1 cellular context compared by ENCODE assay signal in genomic region chr17:32903774-32904673, GRCh38.
TF ChIP-seq lines count a peak whose summit lies in the region.

No MANE protein-coding gene starts in this region.

TF ChIP-seq in K562, 482 proteins besides CTCF, POLR2A, EP300 and RAD21 (continues in another document):
- TF ChIP-seq HMG20A (CRISPR knock-in tag; conservative IDR thresholded peaks at IDR 0.05) (no peak), ZNF3 (CRISPR knock-in tag; IDR thresholded peaks at IDR 0.05) (no peak), RBM17 (IDR thresholded peaks at IDR 0.05; ENCODE audit: borderline replicate concordance, low read depth, low read length) (no peak), DEAF1 (CRISPR knock-in tag; IDR thresholded peaks at IDR 0.05) (no peak), FOSL1 (tag; conservative IDR thresholded peaks at IDR 0.05) (no peak), ZNF584 (CRISPR knock-in tag; IDR thresholded peaks at IDR 0.05; ENCODE audit: low read depth) (0 out of 2 replicates have a peak, but pooled peaks have one; percentile 31), ILF3 (IDR thresholded peaks at IDR 0.05; ENCODE audit: borderline replicate concordance) (no peak), AFF4 (CRISPR knock-in tag; IDR thresholded peaks at IDR 0.05) (no peak), ZC3H8 (IDR thresholded peaks at IDR 0.05) (no peak), JUND (IDR thresholded peaks at IDR 0.05; ENCODE audit: borderline replicate concordance, low read depth, low read length) (no peak), JUND (tag; IDR thresholded peaks at IDR 0.05; ENCODE audit: borderline replicate concordance, low read depth, low read length) (0 out of 3 replicates have a peak, but pooled peaks have one; percentile 3), ERF (CRISPR knock-in tag; IDR thresholded peaks at IDR 0.05) (no peak), GATAD2A (IDR thresholded peaks at IDR 0.05) (no peak), KDM2B (CRISPR knock-in tag; IDR thresholded peaks at IDR 0.05) (no peak), ZNF589 (CRISPR knock-in tag; IDR thresholded peaks at IDR 0.05; ENCODE audit: low read depth) (peak; percentile 40; the same call in 1 of the 2 replicates), NR2C2 (CRISPR knock-in tag; IDR thresholded peaks at IDR 0.05) (no peak), NR2C2 (tag; IDR thresholded peaks at IDR 0.05) (0 out of 2 replicates have a peak, but pooled peaks have one; percentile 22), RBM14 (IDR thresholded peaks at IDR 0.05; ENCODE audit: borderline replicate concordance, insufficient read depth, low read depth, low read length) (no peak), NELFE (IDR thresholded peaks at IDR 0.05; ENCODE audit: insufficient read depth, insufficient read length) (no peak), RFX7 (CRISPR knock-in tag; IDR thresholded peaks at IDR 0.05) (no peak), ELF1 (tag; IDR thresholded peaks at IDR 0.05) (0 out of 2 replicates have a peak, but pooled peaks have one; percentile 26), SMAD4 (CRISPR knock-in tag; conservative IDR thresholded peaks at IDR 0.05) (peak; percentile 49; the same call in 1 of the 2 replicates), ARNT (IDR thresholded peaks at IDR 0.05) (no peak), PHTF2 (CRISPR knock-in tag; IDR thresholded peaks at IDR 0.05) (no peak), CBX5 (IDR thresholded peaks at IDR 0.05; ENCODE audit: borderline replicate concordance, low read depth) (no peak), MAFG (tag; conservative IDR thresholded peaks at IDR 0.05) (no peak), TEAD1 (CRISPR knock-in tag; IDR thresholded peaks at IDR 0.05) (no peak), MYNN (IDR thresholded peaks at IDR 0.05) (no peak), MYNN (CRISPR knock-in tag; IDR thresholded peaks at IDR 0.05) (no peak), NUFIP1 (IDR thresholded peaks at IDR 0.05; ENCODE audit: partially characterized antibody) (no peak), ZNF277 (CRISPR knock-in tag; IDR thresholded peaks at IDR 0.05; ENCODE audit: borderline replicate concordance) (no peak), SRSF9 (IDR thresholded peaks at IDR 0.05; ENCODE audit: borderline replicate concordance, low read depth, low read length) (no peak), ZNF395 (CRISPR knock-in tag; IDR thresholded peaks at IDR 0.05) (peak; percentile 87), ZNF717 (CRISPR knock-in tag; IDR thresholded peaks at IDR 0.05) (no peak), ZNF232 (CRISPR knock-in tag; IDR thresholded peaks at IDR 0.05) (no peak), U2AF1 (optimal IDR thresholded peaks at IDR 0.05; ENCODE audit: low read depth, low read length) (no peak), MYC (IDR thresholded peaks at IDR 0.05; ENCODE audit: low read depth, low read length) (no peak), MYC (CRISPR knock-in tag; IDR thresholded peaks at IDR 0.05; ENCODE audit: borderline replicate concordance, low read depth) (no peak), DMBX1 (CRISPR knock-in tag; IDR thresholded peaks at IDR 0.05; ENCODE audit: borderline replicate concordance) (0 out of 2 replicates have a peak, but pooled peaks have one; percentile 34), UBTF (IDR thresholded peaks at IDR 0.05; ENCODE audit: borderline replicate concordance in 1 of 2, low read depth in 2 of 2, low read length in 2 of 2) (no peak), FOXM1 (IDR thresholded peaks at IDR 0.05; ENCODE audit: low read depth) (no peak), FOXM1 (CRISPR knock-in tag; IDR thresholded peaks at IDR 0.05; ENCODE audit: low read depth) (no peak), ZFP1 (CRISPR knock-in tag; IDR thresholded peaks at IDR 0.05) (no peak), ESRRA (IDR thresholded peaks at IDR 0.05; ENCODE audit: borderline replicate concordance, low read depth) (peak; percentile 21; the same call in 1 of the 2 replicates), SLC30A9 (CRISPR knock-in tag; IDR thresholded peaks at IDR 0.05) (no peak), DPF2 (IDR thresholded peaks at IDR 0.05) (no peak), ZNF785 (CRISPR knock-in tag; IDR thresholded peaks at IDR 0.05) (no peak), RFX1 (IDR thresholded peaks at IDR 0.05) (no peak)
- TF ChIP-seq, protein P1, sequence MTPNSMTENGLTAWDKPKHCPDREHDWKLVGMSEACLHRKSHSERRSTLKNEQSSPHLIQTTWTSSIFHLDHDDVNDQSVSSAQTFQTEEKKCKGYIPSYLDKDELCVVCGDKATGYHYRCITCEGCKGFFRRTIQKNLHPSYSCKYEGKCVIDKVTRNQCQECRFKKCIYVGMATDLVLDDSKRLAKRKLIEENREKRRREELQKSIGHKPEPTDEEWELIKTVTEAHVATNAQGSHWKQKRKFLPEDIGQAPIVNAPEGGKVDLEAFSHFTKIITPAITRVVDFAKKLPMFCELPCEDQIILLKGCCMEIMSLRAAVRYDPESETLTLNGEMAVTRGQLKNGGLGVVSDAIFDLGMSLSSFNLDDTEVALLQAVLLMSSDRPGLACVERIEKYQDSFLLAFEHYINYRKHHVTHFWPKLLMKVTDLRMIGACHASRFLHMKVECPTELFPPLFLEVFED (CRISPR knock-in tag; conservative IDR thresholded peaks at IDR 0.05) = no peak
- TF ChIP-seq, protein P2, sequence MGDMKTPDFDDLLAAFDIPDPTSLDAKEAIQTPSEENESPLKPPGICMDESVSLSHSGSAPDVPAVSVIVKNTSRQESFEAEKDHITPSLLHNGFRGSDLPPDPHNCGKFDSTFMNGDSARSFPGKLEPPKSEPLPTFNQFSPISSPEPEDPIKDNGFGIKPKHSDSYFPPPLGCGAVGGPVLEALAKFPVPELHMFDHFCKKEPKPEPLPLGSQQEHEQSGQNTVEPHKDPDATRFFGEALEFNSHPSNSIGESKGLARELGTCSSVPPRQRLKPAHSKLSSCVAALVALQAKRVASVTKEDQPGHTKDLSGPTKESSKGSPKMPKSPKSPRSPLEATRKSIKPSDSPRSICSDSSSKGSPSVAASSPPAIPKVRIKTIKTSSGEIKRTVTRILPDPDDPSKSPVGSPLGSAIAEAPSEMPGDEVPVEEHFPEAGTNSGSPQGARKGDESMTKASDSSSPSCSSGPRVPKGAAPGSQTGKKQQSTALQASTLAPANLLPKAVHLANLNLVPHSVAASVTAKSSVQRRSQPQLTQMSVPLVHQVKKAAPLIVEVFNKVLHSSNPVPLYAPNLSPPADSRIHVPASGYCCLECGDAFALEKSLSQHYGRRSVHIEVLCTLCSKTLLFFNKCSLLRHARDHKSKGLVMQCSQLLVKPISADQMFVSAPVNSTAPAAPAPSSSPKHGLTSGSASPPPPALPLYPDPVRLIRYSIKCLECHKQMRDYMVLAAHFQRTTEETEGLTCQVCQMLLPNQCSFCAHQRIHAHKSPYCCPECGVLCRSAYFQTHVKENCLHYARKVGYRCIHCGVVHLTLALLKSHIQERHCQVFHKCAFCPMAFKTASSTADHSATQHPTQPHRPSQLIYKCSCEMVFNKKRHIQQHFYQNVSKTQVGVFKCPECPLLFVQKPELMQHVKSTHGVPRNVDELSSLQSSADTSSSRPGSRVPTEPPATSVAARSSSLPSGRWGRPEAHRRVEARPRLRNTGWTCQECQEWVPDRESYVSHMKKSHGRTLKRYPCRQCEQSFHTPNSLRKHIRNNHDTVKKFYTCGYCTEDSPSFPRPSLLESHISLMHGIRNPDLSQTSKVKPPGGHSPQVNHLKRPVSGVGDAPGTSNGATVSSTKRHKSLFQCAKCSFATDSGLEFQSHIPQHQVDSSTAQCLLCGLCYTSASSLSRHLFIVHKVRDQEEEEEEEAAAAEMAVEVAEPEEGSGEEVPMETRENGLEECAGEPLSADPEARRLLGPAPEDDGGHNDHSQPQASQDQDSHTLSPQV (IDR thresholded peaks at IDR 0.05) = peak; percentile 73; the same call in 1 of the 2 replicates
- TF ChIP-seq, protein P3, sequence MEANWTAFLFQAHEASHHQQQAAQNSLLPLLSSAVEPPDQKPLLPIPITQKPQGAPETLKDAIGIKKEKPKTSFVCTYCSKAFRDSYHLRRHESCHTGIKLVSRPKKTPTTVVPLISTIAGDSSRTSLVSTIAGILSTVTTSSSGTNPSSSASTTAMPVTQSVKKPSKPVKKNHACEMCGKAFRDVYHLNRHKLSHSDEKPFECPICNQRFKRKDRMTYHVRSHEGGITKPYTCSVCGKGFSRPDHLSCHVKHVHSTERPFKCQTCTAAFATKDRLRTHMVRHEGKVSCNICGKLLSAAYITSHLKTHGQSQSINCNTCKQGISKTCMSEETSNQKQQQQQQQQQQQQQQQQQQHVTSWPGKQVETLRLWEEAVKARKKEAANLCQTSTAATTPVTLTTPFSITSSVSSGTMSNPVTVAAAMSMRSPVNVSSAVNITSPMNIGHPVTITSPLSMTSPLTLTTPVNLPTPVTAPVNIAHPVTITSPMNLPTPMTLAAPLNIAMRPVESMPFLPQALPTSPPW (CRISPR knock-in tag; IDR thresholded peaks at IDR 0.05) = no peak
